Comparison of ENCODE assay signal across 18 cellular contexts in genomic region chr16:5016967-5017677, GRCh38. TPM values are rescaled to one million over a fixed set of nuclear protein-coding genes. Genes with fewer than 3 reads are reported as not detected.
A peak's percentile ranks its signal among the peaks of the same experiment; 100 is the strongest.
DNase-seq lines count a peak whose midpoint lies in the region; ATAC-seq and TF ChIP-seq lines count a peak whose summit lies in the region.
"Had no signal": no experiment of that assay in that cellular context is flagged by ENCODE, and none has a peak within 500 bp of the region (broad histone marks: within the 10 kb centered on the region; RNA-seq: fewer than 3 reads in every experiment).

No MANE protein-coding gene starts in this region.

- H3K4me3 ChIP-seq in dorsolateral prefrontal cortex: peak overlapping the region in 1 of 59 donors; percentile 3

- DNase-seq in Ammon's horn (ENCODE audit: low spot score) (peak; percentile 56), OCI-M1 (lab: John Stamatoyannopoulos, UW) (peak; percentile 10), dorsolateral prefrontal cortex (no peak), midbrain (lab: John Stamatoyannopoulos, UW) (peak; percentile 54), KG1 (lab: John Stamatoyannopoulos, UW) (no peak), T-helper 1 cell (no peak), NCI-H524 treated with DMSO at 0.1 percent for 48 hours (lab: John Stamatoyannopoulos, UW) (no peak)
- DNase-seq: DMS53, GDM1, NCI-H1417, NCI-H1694 treated with DMSO at 0.1 percent for 48 hours, NCI-H2081 treated with DMSO at 0.1 percent for 48 hours, NCI-H2171 treated with DMSO at 0.1 percent for 48 hours, NCI-H526, SHP77 had no signal

- TF ChIP-seq CTCF in dorsolateral prefrontal cortex (IDR thresholded peaks at IDR 0.05 in 54 of 56, conservative IDR thresholded peaks at IDR 0.05 in 2 of 56; ENCODE audit: low read depth in 1 of 56, partially characterized antibody in 56 of 56): no peak

- intact Hi-C loops in dorsolateral prefrontal cortex (cut with DNase I): no loop called here

- no peak for ATAC-seq in HG03095 (IDR thresholded peaks at IDR 0.05; ENCODE audit: unreplicated experiment)

- peak overlapping the region; percentile 13 to 99 (median 91) for H3K27ac ChIP-seq in dorsolateral prefrontal cortex
- H3K27ac ChIP-seq: KMS-11 had no signal

- H3K27me3 ChIP-seq in dorsolateral prefrontal cortex: no peaks in the 10 kb centered on the region

RNA-seq across cellular contexts. Expression of gene NAGPA, which starts 16.6 kb away (rescaled TPM):
- 10 to 100 TPM; 29.1 to 81.0 (median 49.0) TPM for total RNA-seq in dorsolateral prefrontal cortex

RNA-seq across cellular contexts. Expression of gene C16orf89, which starts 48.6 kb away (rescaled TPM):
- total RNA-seq in dorsolateral prefrontal cortex: 10 to 100 TPM in 116 of 120 experiments, 1 to 10 TPM in 4; 7.8 to 64.9 (median 22.1) TPM
- total RNA-seq: B cell had no signal

RNA-seq across cellular contexts. Expression of gene ALG1, which starts 54.5 kb away (rescaled TPM):
- total RNA-seq in dorsolateral prefrontal cortex: 10 to 100 TPM; 14.4 to 28.9 (median 21.0) TPM

RNA-seq across cellular contexts. Expression of gene SEC14L5, which starts 59.0 kb away (rescaled TPM):
- total RNA-seq in dorsolateral prefrontal cortex: 100 to 1,000 TPM in 6 of 120 experiments, 10 to 100 TPM in 114; 34.5 to 145 (median 61.7) TPM
- total RNA-seq: B cell had no signal

Comparison
In these comparisons a context has a peak if more than half of its experiments do, and no peak if none do; other contexts are left out.
1. DNase-seq: peak in Ammon's horn (single experiment), OCI-M1 (single experiment) and midbrain (single experiment); none in dorsolateral prefrontal cortex (0 of 10), KG1 (single experiment), T-helper 1 cell (0 of 5) and NCI-H524 treated with DMSO at 0.1 percent for 48 hours (single experiment).